ENCODE assay signal across 29 cellular contexts in the genomic region with DNA sequence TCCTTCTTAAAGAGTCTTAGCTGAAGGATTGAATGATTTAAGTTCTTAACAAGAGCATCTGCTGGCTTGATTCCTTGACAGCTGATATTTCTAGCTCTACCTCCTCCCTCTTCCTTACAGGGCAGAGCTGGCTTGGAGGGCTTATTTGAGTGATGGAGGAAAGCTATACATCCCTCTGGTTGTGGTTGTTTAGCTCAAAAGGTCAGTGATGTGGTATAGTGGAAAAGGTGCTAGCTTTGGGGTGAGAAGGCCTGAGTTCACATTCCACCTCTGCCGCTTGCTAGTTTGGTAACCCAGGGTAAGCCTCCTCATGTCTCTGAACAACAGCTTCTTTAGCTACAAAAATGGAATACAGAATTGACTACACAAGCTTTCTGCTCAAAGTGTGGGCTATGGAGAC. TPM values are rescaled to one million over a fixed set of nuclear protein-coding genes. Genes with fewer than 3 reads are reported as not detected.
DNase-seq lines count a peak whose midpoint lies in the region; ATAC-seq and TF ChIP-seq lines count a peak whose summit lies in the region.
"Had no signal": no experiment of that assay in that cellular context is flagged by ENCODE, and none has a peak within 500 bp of the region (broad histone marks: within the 10 kb centered on the region; RNA-seq: fewer than 3 reads in every experiment).

No MANE protein-coding gene starts in this region.

- H3K4me3 ChIP-seq in left ventricle myocardium inferior (no peak overlapping the region), OCI-LY1 (ENCODE audit: low read depth, low read length, poor library complexity, severe bottlenecking) (no peak overlapping the region)
- H3K4me3 ChIP-seq: A549, smooth muscle cell, upper lobe of left lung had no signal

- no peak for TF ChIP-seq CTCF in left ventricle myocardium inferior (IDR thresholded peaks at IDR 0.05; ENCODE audit: borderline replicate concordance)
- TF ChIP-seq CTCF in OCI-LY1 (IDR thresholded peaks at IDR 0.05; ENCODE audit: low read length) = no peak

- H3K36me3 ChIP-seq in left ventricle myocardium inferior (peaks cover 4% of the 10 kb centered on the region), OCI-LY1 (ENCODE audit: insufficient read depth, low read length) (peaks cover 38% of the 10 kb centered on the region)

- H3K36me3 Mint-ChIP-seq in central memory CD8-positive, alpha-beta T cell (ENCODE audit: insufficient read depth) = peaks cover 3% of the 10 kb centered on the region
- peaks cover 45% of the 10 kb centered on the region for H3K36me3 Mint-ChIP-seq in stimulated activated effector memory CD8-positive, alpha-beta T cell treated with anti-CD3 and anti-CD28 coated beads, Interleukin-12 subunit alpha, Interleukin-12 subunit beta, amount 100 ng/mL, for 72 hours
- peaks cover 62% of the 10 kb centered on the region for H3K36me3 Mint-ChIP-seq in activated T-helper 2 cell treated with anti-CD3 and anti-CD28 coated beads, Interferon-gamma antibody, Interleukin-2, Interleukin-4, amounts not matched to agents 10 μg/mL and 5 μg/mL and 100 μg/mL, durations not matched to agents 14 hours and 24 hours and 36 hours (ENCODE audit: low read depth)

- no peaks in the 10 kb centered on the region for H3K27me3 Mint-ChIP-seq in central memory CD8-positive, alpha-beta T cell
- no peaks in the 10 kb centered on the region for H3K27me3 Mint-ChIP-seq in activated T-helper 2 cell treated with anti-CD3 and anti-CD28 coated beads, Interferon-gamma antibody, Interleukin-2, Interleukin-4, amounts not matched to agents 10 μg/mL and 5 μg/mL and 100 μg/mL, durations not matched to agents 14 hours and 24 hours and 36 hours (ENCODE audit: low read depth)
- H3K27me3 Mint-ChIP-seq: activated CD8-positive, alpha-beta memory T cell treated with anti-CD3 and anti-CD28 coated beads, Interleukin-2, amount 10 ng/mL, durations not matched to agents 7 days and 5 days; activated naive CD8-positive, alpha-beta T cell; dendritic cell treated with granulocyte-macrophage colony-stimulating factor and Interleukin-4, amounts not matched to agents 40 ng/mL and 50 ng/mL, for 4 days; IgD-negative memory B cell had no signal

- H3K4me2 ChIP-seq in OCI-LY1 (ENCODE audit: low read length) = peak overlapping the region; percentile 25; the same call in 1 of the 2 replicates
- H3K4me2 ChIP-seq: A549, smooth muscle cell had no signal

- no peaks in the 10 kb centered on the region for H3F3A ChIP-seq in OCI-LY1 (ENCODE audit: insufficient read depth, low read length)

- no peaks in the 10 kb centered on the region for H3K9me3 Mint-ChIP-seq in central memory CD8-positive, alpha-beta T cell
- no peaks in the 10 kb centered on the region for H3K9me3 Mint-ChIP-seq in stimulated activated effector memory CD8-positive, alpha-beta T cell treated with anti-CD3 and anti-CD28 coated beads, Interleukin-12 subunit alpha, Interleukin-12 subunit beta, amount 100 ng/mL, for 72 hours
- H3K9me3 Mint-ChIP-seq in activated T-helper 2 cell treated with anti-CD3 and anti-CD28 coated beads, Interferon-gamma antibody, Interleukin-2, Interleukin-4, amounts not matched to agents 10 μg/mL and 5 μg/mL and 100 μg/mL, durations not matched to agents 14 hours and 24 hours and 36 hours = no peaks in the 10 kb centered on the region
- H3K9me3 Mint-ChIP-seq: dendritic cell treated with granulocyte-macrophage colony-stimulating factor and Interleukin-4, amounts not matched to agents 40 ng/mL and 50 ng/mL, for 4 days; H9; IgD-negative memory B cell had no signal

- peaks cover 79% of the 10 kb centered on the region for H3K79me2 ChIP-seq in OCI-LY1 (ENCODE audit: insufficient read depth, low read length)

- no peak for ATAC-seq in left ventricle myocardium superior
- ATAC-seq in central memory CD8-positive, alpha-beta T cell (replicated peaks; ENCODE audit: extremely low read depth, poor library complexity, severe bottlenecking) = no peak
- no peak for ATAC-seq in stimulated activated effector memory CD8-positive, alpha-beta T cell treated with anti-CD3 and anti-CD28 coated beads, Interleukin-12 subunit alpha, Interleukin-12 subunit beta, amount 100 ng/mL, for 72 hours
- ATAC-seq: A549; activated CD8-positive, alpha-beta memory T cell treated with anti-CD3 and anti-CD28 coated beads, Interleukin-2, amount 10 ng/mL, durations not matched to agents 7 days and 5 days; left colon; PC-3; Right ventricle myocardium inferior; SK-N-SH treated with all-trans-retinoic acid at 6 μM for 48 hours had no signal

- no peaks in the 10 kb centered on the region for H3K9me3 ChIP-seq in left ventricle myocardium inferior (replicated peaks)
- H3K9me3 ChIP-seq in OCI-LY1 (ENCODE audit: low read length) = no peaks in the 10 kb centered on the region
- H3K9me3 ChIP-seq: A549, upper lobe of left lung had no signal

- peaks cover 62% of the 10 kb centered on the region for H3K4me1 Mint-ChIP-seq in central memory CD8-positive, alpha-beta T cell
- H3K4me1 Mint-ChIP-seq in stimulated activated effector memory CD8-positive, alpha-beta T cell treated with anti-CD3 and anti-CD28 coated beads, Interleukin-12 subunit alpha, Interleukin-12 subunit beta, amount 100 ng/mL, for 72 hours = peaks cover 65% of the 10 kb centered on the region
- peaks cover 46% of the 10 kb centered on the region for H3K4me1 Mint-ChIP-seq in activated T-helper 2 cell treated with anti-CD3 and anti-CD28 coated beads, Interferon-gamma antibody, Interleukin-2, Interleukin-4, amounts not matched to agents 10 μg/mL and 5 μg/mL and 100 μg/mL, durations not matched to agents 14 hours and 24 hours and 36 hours (ENCODE audit: low read depth)

- peak overlapping the region; percentile 52 for H3K27ac ChIP-seq in left ventricle myocardium inferior (replicated peaks)
- H3K27ac ChIP-seq in OCI-LY1 (ENCODE audit: low read depth, low read length, poor library complexity, severe bottlenecking) = peak overlapping the region; percentile 65
- H3K27ac ChIP-seq: A549, WERI-Rb-1 had no signal

- H4K20me1 ChIP-seq in OCI-LY1 (ENCODE audit: insufficient read depth, low read length) = no peaks in the 10 kb centered on the region

- intact Hi-C loops in left ventricle myocardium inferior (cut with micrococcal nuclease) = no loop called here
- intact Hi-C loops in left ventricle myocardium superior (cut with micrococcal nuclease) = no loop called here
- intact Hi-C loops in activated T-helper 2 cell treated with anti-CD3 and anti-CD28 coated beads, Interferon-gamma antibody, Interleukin-2, Interleukin-4, amounts not matched to agents 10 μg/mL and 5 μg/mL and 100 μg/mL, durations not matched to agents 14 hours and 24 hours and 36 hours (cut with micrococcal nuclease) = no loop called here

- DNase-seq in left ventricle myocardium inferior (no peak), left ventricle myocardium superior (no peak), COR-L47 (lab: John Stamatoyannopoulos, UW) (no peak), SW480 (ENCODE audit: low spot score) (no peak)
- no peak for DNase-seq in central memory CD8-positive, alpha-beta T cell (ENCODE audit: low spot score in 2 of 2)
- DNase-seq in stimulated activated effector memory CD8-positive, alpha-beta T cell treated with anti-CD3 and anti-CD28 coated beads, Interleukin-12 subunit alpha, Interleukin-12 subunit beta, amount 100 ng/mL, for 72 hours (ENCODE audit: low spot score in 2 of 2) = no peak
- DNase-seq in activated T-helper 2 cell treated with anti-CD3 and anti-CD28 coated beads, Interferon-gamma antibody, Interleukin-2, Interleukin-4, amounts not matched to agents 10 μg/mL and 5 μg/mL and 100 μg/mL, durations not matched to agents 14 hours and 24 hours and 36 hours (ENCODE audit: low spot score) = no peak
- DNase-seq: activated CD4-positive, alpha-beta T cell treated with anti-CD3 and anti-CD28 coated beads, Interleukin-2, amount 50 U/mL, for 1 hour; activated CD8-positive, alpha-beta memory T cell treated with anti-CD3 and anti-CD28 coated beads, Interleukin-2, amount 10 ng/mL, durations not matched to agents 7 days and 5 days; AML-193; caudate nucleus; H9; left colon; mesenchymal stem cell; NCI-H1436; NCI-H774; PC-3; stimulated activated CD4-positive, alpha-beta T cell treated with anti-CD3 and anti-CD28 coated beads, Interleukin-1b, Interleukin-23, amount 100 ng/mL, for 48 hours; stimulated activated CD8-positive, alpha-beta memory T cell treated with anti-CD3 and anti-CD28 coated beads, Interleukin-4, amount 100 ng/mL, for 48 hours; upper lobe of left lung; WERI-Rb-1 had no signal

- no peak overlapping the region for H2AFZ ChIP-seq in OCI-LY1 (ENCODE audit: low read length)

- peaks cover 100% of the 10 kb centered on the region for H3K4me1 ChIP-seq in left ventricle myocardium inferior
- H3K4me1 ChIP-seq in OCI-LY1 (ENCODE audit: insufficient read depth, low read length, severe bottlenecking) = peaks cover 45% of the 10 kb centered on the region

- H3K27me3 ChIP-seq in left ventricle myocardium inferior (ENCODE audit: low read depth) (no peaks in the 10 kb centered on the region), OCI-LY1 (ENCODE audit: insufficient read depth, low read length) (no peaks in the 10 kb centered on the region)
- H3K27me3 ChIP-seq: upper lobe of left lung had no signal

- peak overlapping the region; percentile 33 for H3K27ac Mint-ChIP-seq in central memory CD8-positive, alpha-beta T cell (ENCODE audit: low read depth)
- peak overlapping the region; percentile 55 for H3K27ac Mint-ChIP-seq in stimulated activated effector memory CD8-positive, alpha-beta T cell treated with anti-CD3 and anti-CD28 coated beads, Interleukin-12 subunit alpha, Interleukin-12 subunit beta, amount 100 ng/mL, for 72 hours
- H3K27ac Mint-ChIP-seq in activated T-helper 2 cell treated with anti-CD3 and anti-CD28 coated beads, Interferon-gamma antibody, Interleukin-2, Interleukin-4, amounts not matched to agents 10 μg/mL and 5 μg/mL and 100 μg/mL, durations not matched to agents 14 hours and 24 hours and 36 hours = no peak overlapping the region
- H3K27ac Mint-ChIP-seq: activated CD8-positive, alpha-beta memory T cell treated with anti-CD3 and anti-CD28 coated beads, Interleukin-2, amount 10 ng/mL, durations not matched to agents 7 days and 5 days; activated naive CD8-positive, alpha-beta T cell; dendritic cell treated with granulocyte-macrophage colony-stimulating factor and Interleukin-4, amounts not matched to agents 40 ng/mL and 50 ng/mL, for 4 days had no signal

- H3K9ac ChIP-seq in OCI-LY1 (ENCODE audit: low read length) = no peak overlapping the region; the same call in 1 of the 2 replicates

- no peak overlapping the region for H3K4me3 Mint-ChIP-seq in central memory CD8-positive, alpha-beta T cell
- no peak overlapping the region for H3K4me3 Mint-ChIP-seq in stimulated activated effector memory CD8-positive, alpha-beta T cell treated with anti-CD3 and anti-CD28 coated beads, Interleukin-12 subunit alpha, Interleukin-12 subunit beta, amount 100 ng/mL, for 72 hours
- H3K4me3 Mint-ChIP-seq in activated T-helper 2 cell treated with anti-CD3 and anti-CD28 coated beads, Interferon-gamma antibody, Interleukin-2, Interleukin-4, amounts not matched to agents 10 μg/mL and 5 μg/mL and 100 μg/mL, durations not matched to agents 14 hours and 24 hours and 36 hours (ENCODE audit: low read depth) = no peak overlapping the region
- H3K4me3 Mint-ChIP-seq: activated CD8-positive, alpha-beta memory T cell treated with anti-CD3 and anti-CD28 coated beads, Interleukin-2, amount 10 ng/mL, durations not matched to agents 7 days and 5 days; activated naive CD8-positive, alpha-beta T cell; dendritic cell treated with granulocyte-macrophage colony-stimulating factor and Interleukin-4, amounts not matched to agents 40 ng/mL and 50 ng/mL, for 4 days; H9 had no signal

- no peaks in the 10 kb centered on the region for H3K9me2 ChIP-seq in OCI-LY1 (ENCODE audit: low read depth, low read length)

RNA-seq across cellular contexts. Expression of a gene that starts 8.3 kb away (rescaled TPM):
- 104 TPM for total RNA-seq in left ventricle myocardium inferior
- 101 TPM for total RNA-seq in left ventricle myocardium superior
- total RNA-seq in activated T-helper 2 cell treated with anti-CD3 and anti-CD28 coated beads, Interferon-gamma antibody, Interleukin-2, Interleukin-4, amounts not matched to agents 10 μg/mL and 5 μg/mL and 100 μg/mL, durations not matched to agents 14 hours and 24 hours and 36 hours = 113 and 116 TPM in 2 replicates
